ENCODE assay signal across 9 cellular contexts in genomic region chr6:41545174-41545702, GRCh38.
DNase-seq lines count a peak whose midpoint lies in the region; TF ChIP-seq lines count a peak whose summit lies in the region.
"Had no signal": no experiment of that assay in that cellular context is flagged by ENCODE, and none has a peak within 500 bp of the region (broad histone marks: within the 10 kb centered on the region; RNA-seq: fewer than 3 reads in every experiment).

No MANE protein-coding gene starts in this region.

- H3K4me3 Mint-ChIP-seq in T-helper 1 cell treated with Interleukin-12 subunit alpha and Interleukin-12 subunit beta and Interleukin-4 antibody, amounts not matched to agents 30 μg/mL and 1 μg/mL, for 36 hours, result peak overlapping the region; percentile 69

- H3K27ac ChIP-seq in WERI-Rb-1 (peak overlapping the region; percentile 83), iPS DF 6.9 (ENCODE audit: low read length) (no peak overlapping the region), stomach smooth muscle (ENCODE audit: low read length) (no peak overlapping the region)
- H3K27ac ChIP-seq: neutrophil had no signal

- peaks cover 22% of the 10 kb centered on the region for H3K4me1 Mint-ChIP-seq in T-helper 1 cell treated with Interleukin-12 subunit alpha and Interleukin-12 subunit beta and Interleukin-4 antibody, amounts not matched to agents 30 μg/mL and 1 μg/mL, for 36 hours (ENCODE audit: low read depth)

- peak overlapping the region; percentile 36 to 50 for H3K9ac ChIP-seq in stomach smooth muscle (ENCODE audit: low read length in 2 of 2)

- H3K27me3 Mint-ChIP-seq in T-helper 1 cell treated with Interleukin-12 subunit alpha and Interleukin-12 subunit beta and Interleukin-4 antibody, amounts not matched to agents 30 μg/mL and 1 μg/mL, for 36 hours (ENCODE audit: low read depth), result peaks cover 75% of the 10 kb centered on the region

- H3K9me3 Mint-ChIP-seq in T-helper 1 cell treated with Interleukin-12 subunit alpha and Interleukin-12 subunit beta and Interleukin-4 antibody, amounts not matched to agents 30 μg/mL and 1 μg/mL, for 36 hours, result no peaks in the 10 kb centered on the region

- H3K36me3 ChIP-seq in WERI-Rb-1 (peaks cover 12% of the 10 kb centered on the region), iPS DF 6.9 (ENCODE audit: control insufficient read depth, insufficient read depth, low read length) (no peaks in the 10 kb centered on the region), stomach smooth muscle (ENCODE audit: control insufficient read depth in 2 of 2, insufficient read depth in 2 of 2, low read length in 2 of 2) (no peaks in the 10 kb centered on the region)
- H3K36me3 ChIP-seq: neutrophil had no signal

- TF ChIP-seq CTCF in WERI-Rb-1 (IDR thresholded peaks at IDR 0.05; ENCODE audit: low read depth, low read length), result no peak

- H3K9me3 ChIP-seq in WERI-Rb-1 (ENCODE audit: severe bottlenecking), result no peaks in the 10 kb centered on the region
- H3K9me3 ChIP-seq in iPS DF 6.9 (ENCODE audit: control insufficient read depth, insufficient read depth, low read length), result no peaks in the 10 kb centered on the region
- no peaks in the 10 kb centered on the region for H3K9me3 ChIP-seq in stomach smooth muscle (ENCODE audit: control insufficient read depth in 2 of 2, low read length in 2 of 2)
- H3K9me3 ChIP-seq: neutrophil had no signal

- H3K4me1 ChIP-seq in iPS DF 6.9 (ENCODE audit: control insufficient read depth, insufficient read depth, low read length) (peaks cover 5% of the 10 kb centered on the region; the same call in 1 of the 2 replicates), stomach smooth muscle (ENCODE audit: control insufficient read depth, insufficient read depth, low read length) (peaks cover 36% of the 10 kb centered on the region)

- H3K36me3 Mint-ChIP-seq in T-helper 1 cell treated with Interleukin-12 subunit alpha and Interleukin-12 subunit beta and Interleukin-4 antibody, amounts not matched to agents 30 μg/mL and 1 μg/mL, for 36 hours (ENCODE audit: low read depth), result no peaks in the 10 kb centered on the region

- H3K27ac Mint-ChIP-seq in T-helper 1 cell treated with Interleukin-12 subunit alpha and Interleukin-12 subunit beta and Interleukin-4 antibody, amounts not matched to agents 30 μg/mL and 1 μg/mL, for 36 hours, result no peak overlapping the region

- intact Hi-C loops in head of caudate nucleus (cut with DNase I), result loop anchor here (5.0 kb wide), 2 partner anchors 47 to 118 kb away; no protein-coding TSS in a partner anchor

- H3K4me3 ChIP-seq in WERI-Rb-1 (ENCODE audit: low read depth, low read length) (peak overlapping the region; percentile 75), iPS DF 6.9 (ENCODE audit: low read length) (peak overlapping the region; percentile 38; the same call in 1 of the 2 replicates), stomach smooth muscle (ENCODE audit: low read length in 2 of 2) (peak overlapping the region; percentile 68 to 76)

- WGBS in iPS DF 6.9 (ENCODE audit: insufficient coverage, insufficient read length), result no CpG with 5 or more reads among the region's 15 CpGs

- H3K27me3 ChIP-seq in WERI-Rb-1 (ENCODE audit: insufficient read depth, low read depth, severe bottlenecking), result no peaks in the 10 kb centered on the region
- H3K27me3 ChIP-seq in iPS DF 6.9 (ENCODE audit: control insufficient read depth, insufficient read depth, low read length), result peaks cover 41% of the 10 kb centered on the region
- no peaks in the 10 kb centered on the region for H3K27me3 ChIP-seq in stomach smooth muscle (ENCODE audit: control insufficient read depth in 1 of 2, insufficient read depth in 2 of 2, low read length in 2 of 2)

- DNase-seq in T-helper 1 cell (no peak), WERI-Rb-1 (peak; percentile 52), iPS DF 6.9 (ENCODE audit: low read depth, low spot score) (no peak), GM03348 (ENCODE audit: low spot score) (no peak), head of caudate nucleus (no peak)
- DNase-seq in stimulated activated CD4-positive, alpha-beta T cell treated with anti-CD3 and anti-CD28 coated beads, Interleukin-1b, Interleukin-23, amount 100 ng/mL, for 48 hours, result no peak
